In the genomic region with DNA sequence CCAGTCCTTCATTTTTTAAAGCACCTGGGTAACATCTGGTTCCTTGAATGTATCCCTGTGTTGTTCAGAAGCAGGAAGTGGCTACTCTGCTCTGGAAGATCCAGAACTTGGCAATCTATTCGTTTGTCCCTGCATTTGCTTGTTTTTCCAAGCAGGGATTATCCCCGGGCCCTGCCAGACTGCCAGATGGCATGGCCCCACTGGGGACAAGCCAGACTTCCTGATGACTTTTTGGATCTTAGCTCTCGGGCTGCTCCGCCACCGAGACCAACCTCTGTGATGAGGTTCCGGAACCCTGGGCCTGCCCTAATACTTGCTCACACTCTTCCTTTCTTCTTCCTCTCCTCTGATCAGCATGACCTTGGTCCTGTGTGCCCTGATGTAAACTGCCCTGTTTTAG, we compare ENCODE assay signal across 20 cellular contexts.
"Had no signal": no experiment of that assay in that cellular context is flagged by ENCODE, and none has a peak within 500 bp of the region (broad histone marks: within the 10 kb centered on the region; RNA-seq: fewer than 3 reads in every experiment).

No MANE protein-coding gene starts in this region.

- DNase-seq: effector memory CD8-positive, alpha-beta T cell; gastrocnemius medialis; islet precursor cell; mammary epithelial cell; naive thymus-derived CD4-positive, alpha-beta T cell; posterior cingulate gyrus; spleen; stimulated activated CD4-positive, alpha-beta T cell treated with anti-CD3 and anti-CD28 coated beads, Interleukin-15, amount 100 ng/mL, for 24 hours; stimulated activated CD4-positive, alpha-beta T cell treated with anti-CD3 and anti-CD28 coated beads, Interleukin-1b, Interleukin-23, amount 100 ng/mL, for 48 hours; stimulated activated CD4-positive, alpha-beta T cell treated with anti-CD3 and anti-CD28 coated beads, Interleukin-4, amount 100 ng/mL, for 24 hours; testis; upper lobe of right lung had no signal

- H3K27ac ChIP-seq: epithelial cell of prostate, esophagus muscularis mucosa, gastrocnemius medialis, neutrophil, spleen, testis, tibial nerve, upper lobe of right lung, vagina had no signal

- H3K27me3 ChIP-seq: esophagus muscularis mucosa, gastrocnemius medialis, neutrophil, spleen, testis, tibial nerve, upper lobe of right lung, vagina had no signal

- H3K4me3 ChIP-seq: esophagus muscularis mucosa, gastrocnemius medialis, spleen, testis, tibial nerve, upper lobe of right lung, vagina had no signal

- H3K36me3 ChIP-seq: esophagus muscularis mucosa, gastrocnemius medialis, neutrophil, spleen, tibial nerve, upper lobe of right lung, vagina had no signal

- ATAC-seq: effector memory CD8-positive, alpha-beta T cell; gastrocnemius medialis; left lobe of liver; naive thymus-derived CD4-positive, alpha-beta T cell; sciatic nerve; stimulated activated memory B cell treated with anti-CD40 and anti-IgM and Interleukin-4, amounts not matched to agents 10 μg/mL and 1 μg/mL and 100 μg/mL, for 72 hours; upper lobe of right lung had no signal

- H3K9me3 ChIP-seq: gastrocnemius medialis, neutrophil, testis, upper lobe of right lung, vagina had no signal

- H3K4me1 ChIP-seq: esophagus muscularis mucosa, gastrocnemius medialis, spleen, testis, tibial nerve, upper lobe of right lung, vagina had no signal
